ENCODE assay signal across 20 cellular contexts in genomic region chr4:190108756-190109155, GRCh38. TPM values are rescaled to one million over a fixed set of nuclear protein-coding genes. Genes with fewer than 3 reads are reported as not detected.
A peak's percentile ranks its signal among the peaks of the same experiment; 100 is the strongest.
DNase-seq lines count a peak whose midpoint lies in the region; ATAC-seq and TF ChIP-seq lines count a peak whose summit lies in the region.
"Not testable (repeated sequence)": the region's sequence is repeated elsewhere in the genome, so short reads cannot be mapped to it uniquely, and the experiment has no call there.
"Had no signal": no experiment of that assay in that cellular context is flagged by ENCODE, and none has a peak within 500 bp of the region (broad histone marks: within the 10 kb centered on the region; RNA-seq: fewer than 3 reads in every experiment).

No MANE protein-coding gene starts in this region.

- H4K20me1 ChIP-seq in mammary epithelial cell (ENCODE audit: insufficient read depth, low read length), result not testable (repeated sequence)

- not testable (repeated sequence) for H3K4me1 Mint-ChIP-seq in activated CD4-positive, alpha-beta T cell treated with anti-CD3 and anti-CD28 coated beads, Interleukin-2, amount 10 ng/mL, durations not matched to agents 24 days and 14 days

- not testable (repeated sequence) for H3K9ac ChIP-seq in HUES48 (ENCODE audit: low read depth, low read length); mammary epithelial cell (ENCODE audit: insufficient read depth, low read length)

- not testable (repeated sequence) for H3K27ac ChIP-seq in HUES48 (ENCODE audit: low read depth, low read length); mammary epithelial cell (ENCODE audit: insufficient read depth, low read depth, low read length); right lobe of liver; upper lobe of right lung

- H2AFZ ChIP-seq in mammary epithelial cell (ENCODE audit: low read depth, low read length), result not testable (repeated sequence)

- not testable (repeated sequence) for H3K27ac Mint-ChIP-seq in activated CD4-positive, alpha-beta T cell treated with anti-CD3 and anti-CD28 coated beads, Interleukin-2, amount 10 ng/mL, durations not matched to agents 24 days and 14 days

- ATAC-seq in right lobe of liver, upper lobe of right lung: not testable (repeated sequence)

- H3K9me3 ChIP-seq in HUES48 (ENCODE audit: control insufficient read depth, insufficient read depth, low read length), result peaks cover 69% of the 10 kb centered on the region
- peaks cover 45% of the 10 kb centered on the region for H3K9me3 ChIP-seq in mammary epithelial cell (replicated peaks; ENCODE audit: insufficient read depth, low read length)
- H3K9me3 ChIP-seq in right lobe of liver, upper lobe of right lung: not testable (repeated sequence)

- 50% methylated on average over 6 of the region's 6 CpGs for WGBS in mammary epithelial cell (ENCODE audit: low coverage, missing lambda C conversion rate)
- 51% methylated on average over 6 of the region's 6 CpGs for WGBS in right lobe of liver (ENCODE audit: insufficient coverage, low coverage, low lambda C conversion rate, missing lambda C conversion rate)

- TF ChIP-seq CTCF in mammary epithelial cell (conservative IDR thresholded peaks at IDR 0.05 in 1 of 2, IDR thresholded peaks at IDR 0.05 in 1 of 2; ENCODE audit: extremely low read depth in 1 of 2, insufficient read depth in 1 of 2, low read depth in 1 of 2, low read length in 2 of 2); right lobe of liver (IDR thresholded peaks at IDR 0.05); upper lobe of right lung (IDR thresholded peaks at IDR 0.05): not testable (repeated sequence)

- CTCF ChIA-PET in mammary epithelial cell (lab: Charles Lee; ENCODE audit: low non-redundant PET), result not testable (repeated sequence)

- H3K79me2 ChIP-seq in mammary epithelial cell (ENCODE audit: insufficient read depth, low read length), result not testable (repeated sequence)

- H3K36me3 Mint-ChIP-seq in activated CD4-positive, alpha-beta T cell treated with anti-CD3 and anti-CD28 coated beads, Interleukin-2, amount 10 ng/mL, durations not matched to agents 24 days and 14 days (ENCODE audit: low read depth), result not testable (repeated sequence)

- in situ Hi-C loops in mammary epithelial cell (cut with MboI; ENCODE audit: low sequenced_read_pairs in 2 of 2), result not testable (repeated sequence)

- not testable (repeated sequence) for BruUV-seq in mammary epithelial cell (replicated peaks; lab: Mats Ljungman, UMichigan)

- H3K9me3 Mint-ChIP-seq in activated CD4-positive, alpha-beta T cell treated with anti-CD3 and anti-CD28 coated beads, Interleukin-2, amount 10 ng/mL, durations not matched to agents 24 days and 14 days, result not testable (repeated sequence)

- not testable (repeated sequence) for H3K27me3 ChIP-seq in HUES48 (ENCODE audit: control insufficient read depth, insufficient read depth, low read length); mammary epithelial cell (ENCODE audit: insufficient read depth, low read length); right lobe of liver; upper lobe of right lung

- H3K27me3 Mint-ChIP-seq in activated CD4-positive, alpha-beta T cell treated with anti-CD3 and anti-CD28 coated beads, Interleukin-2, amount 10 ng/mL, durations not matched to agents 24 days and 14 days, result not testable (repeated sequence)

- dilution Hi-C loops in mammary epithelial cell (cut with HindIII; ENCODE audit: low sequenced_read_pairs), result not testable (repeated sequence)

- not testable (repeated sequence) for H3K4me2 ChIP-seq in mammary epithelial cell (ENCODE audit: insufficient read depth, low read depth, low read length)

- DNase-seq in AG20443 (ENCODE audit: low spot score), result peak; percentile 6
- peak; percentile 61 for DNase-seq in activated CD4-positive, alpha-beta T cell treated with anti-CD3 and anti-CD28 coated beads, Interleukin-2, amount 10 ng/mL, durations not matched to agents 24 days and 14 days
- peak; percentile 3 for DNase-seq in mammary epithelial cell
- DNase-seq in fibroblast of gingiva (ENCODE audit: low read depth), result peak; percentile 7
- peak in 2 of 3 donors; percentile 43 to 51 for DNase-seq in right lobe of liver
- peak; percentile 0 for DNase-seq in renal cortical epithelial cell (ENCODE audit: low read depth)
- DNase-seq in upper lobe of right lung, result peak; percentile 28

- intact Hi-C loops in activated CD4-positive, alpha-beta T cell treated with anti-CD3 and anti-CD28 coated beads, Interleukin-2, amount 10 ng/mL, durations not matched to agents 24 days and 14 days (cut with micrococcal nuclease); mammary epithelial cell (cut with micrococcal nuclease); right lobe of liver (cut with DNase I); upper lobe of right lung (cut with DNase I): not testable (repeated sequence)

- H3K4me3 ChIP-seq in HUES48 (ENCODE audit: low read depth, low read length), result 0 out of 2 replicates have a peak overlapping the region, but pooled peaks have one; percentile 27
- not testable (repeated sequence) for H3K4me3 ChIP-seq in mammary epithelial cell (replicated peaks in 1 of 3; ENCODE audit: insufficient read depth in 1 of 3, low read depth in 2 of 3, low read length in 3 of 3); right lobe of liver; upper lobe of right lung

- H3K4me3 Mint-ChIP-seq in activated CD4-positive, alpha-beta T cell treated with anti-CD3 and anti-CD28 coated beads, Interleukin-2, amount 10 ng/mL, durations not matched to agents 24 days and 14 days, result not testable (repeated sequence)

- TF ChIP-seq POLR2A in right lobe of liver (IDR thresholded peaks at IDR 0.05), result not testable (repeated sequence)

- not testable (repeated sequence) for H3K36me3 ChIP-seq in HUES48 (ENCODE audit: control insufficient read depth, insufficient read depth, low read length); mammary epithelial cell (ENCODE audit: insufficient read depth, low read length); right lobe of liver; upper lobe of right lung

- not testable (repeated sequence) for H3K4me1 ChIP-seq in HUES48 (ENCODE audit: control insufficient read depth, insufficient read depth, low read length); mammary epithelial cell (ENCODE audit: insufficient read depth, low read length); right lobe of liver; upper lobe of right lung

RNA-seq across cellular contexts. Expression of gene DBET, which starts 44.5 kb away (rescaled TPM):
- not detected in 2 replicates for total RNA-seq in activated CD4-positive, alpha-beta T cell treated with anti-CD3 and anti-CD28 coated beads, Interleukin-2, amount 10 ng/mL, durations not matched to agents 24 days and 14 days
- total RNA-seq in mammary epithelial cell (under 1 TPM; under 0.01 to 0.99 TPM), right lobe of liver (not detected), renal cortical epithelial cell (not detected in 2 replicates), upper lobe of right lung (not detected)
- polyA plus RNA-seq in mammary epithelial cell, result not detected
- polyA minus RNA-seq in mammary epithelial cell, result not detected
- total RNA-seq: activated T-helper 1 cell treated with anti-CD3 and anti-CD28 coated beads, Interleukin-12 subunit alpha, Interleukin-12 subunit beta, Interleukin-2, Interleukin-4 antibody, amounts not matched to agents 30 ng/mL and 10 ng/mL and 1 ng/mL, durations not matched to agents 14 hours and 24 hours and 36 hours; adrenal gland; body of pancreas; Calu3; cerebellum; left ventricle myocardium superior; LHCN-M2; mesothelial cell of epicardium; pulmonary artery endothelial cell; T-helper 17 cell had no signal
- polyA plus RNA-seq: adrenal gland, CD14-positive monocyte, thymus had no signal

Comparison
In these comparisons a context has a peak if more than half of its experiments do, and no peak if none do; other contexts are left out.
1. DNase-seq: peak in every context shown above with its lines; median percentile 61 in activated CD4-positive, alpha-beta T cell treated with anti-CD3 and anti-CD28 coated beads, Interleukin-2, amount 10 ng/mL, durations not matched to agents 24 days and 14 days; 47 in right lobe of liver; 28 in upper lobe of right lung; 7 in fibroblast of gingiva; 6 in AG20443; 3 in mammary epithelial cell; 0 in renal cortical epithelial cell.